ENCODE assay signal across 10 cellular contexts in genomic region chr3:191499307-191500125, GRCh38. TPM values are rescaled to one million over a fixed set of nuclear protein-coding genes. Genes with fewer than 3 reads are reported as not detected.
DNase-seq lines count a peak whose midpoint lies in the region; ATAC-seq, FAIRE-seq and TF ChIP-seq lines count a peak whose summit lies in the region.
"Had no signal": no experiment of that assay in that cellular context is flagged by ENCODE, and none has a peak within 500 bp of the region (broad histone marks: within the 10 kb centered on the region; RNA-seq: fewer than 3 reads in every experiment).

No MANE protein-coding gene starts in this region.

- TF ChIP-seq RAD21 in H1 (IDR thresholded peaks at IDR 0.05 in 1 of 2, conservative IDR thresholded peaks at IDR 0.05 in 1 of 2; ENCODE audit: low read depth in 2 of 2, low read length in 2 of 2): no peak

- H3K4me3 ChIP-seq in H1 (ENCODE audit: extremely low read depth in 1 of 4, insufficient read depth in 2 of 4, low read depth in 3 of 4, low read length in 4 of 4) (no peak overlapping the region), spleen (peak overlapping the region in 1 of 8 donors; percentile 34)

- no peak overlapping the region for H2BK15ac ChIP-seq in H1 (ENCODE audit: low read length)

- H3K56ac ChIP-seq in H1 (replicated peaks; ENCODE audit: insufficient read length, low read depth, low read length): no peak overlapping the region

- no peaks in the 10 kb centered on the region for H3K36me3 ChIP-seq in H1 (ENCODE audit: control insufficient read depth in 2 of 4, insufficient read depth in 4 of 4, low read length in 3 of 4)
- H3K36me3 ChIP-seq in spleen: no peaks in the 10 kb centered on the region

- no peak overlapping the region for H4K91ac ChIP-seq in H1 (replicated peaks; ENCODE audit: insufficient read length, low read length)

- no peaks in the 10 kb centered on the region for H4K20me1 ChIP-seq in H1 (replicated peaks in 1 of 2; ENCODE audit: control insufficient read depth in 1 of 2, insufficient read depth in 2 of 2, low read length in 2 of 2)

- no peak for ATAC-seq in GM21825 (IDR thresholded peaks at IDR 0.05; ENCODE audit: unreplicated experiment)

- no peak overlapping the region for H3K9ac ChIP-seq in H1 (replicated peaks in 1 of 4; ENCODE audit: extremely low read depth in 1 of 4, low read depth in 3 of 4, low read length in 3 of 4)

- TF ChIP-seq CTCF in H1 (IDR thresholded peaks at IDR 0.05; ENCODE audit: control extremely low read depth in 1 of 3, insufficient read depth in 1 of 3, low read depth in 1 of 3, low read length in 3 of 3): no peak
- TF ChIP-seq CTCF in spleen (IDR thresholded peaks at IDR 0.05 in 8 of 11, conservative IDR thresholded peaks at IDR 0.05 in 3 of 11): no peak

- H3K23me2 ChIP-seq in H1 (ENCODE audit: low read depth, low read length): no peaks in the 10 kb centered on the region

- H3K4me2 ChIP-seq in H1 (ENCODE audit: insufficient read depth in 1 of 2, low read depth in 2 of 2, low read length in 2 of 2): no peak overlapping the region

- no peak overlapping the region for H2BK5ac ChIP-seq in H1 (ENCODE audit: low read depth, low read length)

- TF ChIP-seq EP300 in H1 (IDR thresholded peaks at IDR 0.05; ENCODE audit: borderline replicate concordance in 1 of 2, low read depth in 2 of 2, low read length in 2 of 2): no peak

- intact Hi-C loops in spleen (cut with DNase I; ENCODE audit: low total_unique reads): no loop called here

- no peak overlapping the region for H2BK12ac ChIP-seq in H1 (ENCODE audit: low read depth, low read length)

- H2BK120ac ChIP-seq in H1 (replicated peaks; ENCODE audit: low read depth, low read length): no peak overlapping the region

- WGBS in H1 (ENCODE audit: extremely low coverage in 1 of 2, insufficient coverage in 1 of 2, insufficient read length in 1 of 2, insufficient replicate concordance in 2 of 2, low coverage in 1 of 2, low lambda C conversion rate in 2 of 2, missing lambda C conversion rate in 1 of 2), 2 experiments: 83% methylated on average over 20 of the region's 20 CpGs; no CpG with 5 or more reads in 1 of the 2 experiments
- WGBS in spleen, 5 donors: 51 to 60% (median 58%) methylated on average over 19 to 20 of the region's 20 CpGs

- DNase-seq in D341Med (ENCODE audit: low spot score) (peak; percentile 33), NCI-H2227 treated with DMSO at 0.1 percent for 48 hours (lab: John Stamatoyannopoulos, UW) (peak; percentile 58), H1 (ENCODE audit: low read depth in 1 of 2, low spot score in 2 of 2) (peak in 1 of 2 experiments; percentile 52), non-pigmented ciliary epithelial cell (ENCODE audit: low read depth) (peak; percentile 9), spleen (no peak), T-helper 9 cell (no peak)
- no peak for DNase-seq in effector CD8-positive, alpha-beta T cell (lab: John Stamatoyannopoulos, UW)
- DNase-seq: NCI-H82 had no signal

- no peak overlapping the region for H4K5ac ChIP-seq in H1 (ENCODE audit: insufficient read length, low read depth, low read length)

- no peak overlapping the region for H3K4ac ChIP-seq in H1 (replicated peaks; ENCODE audit: insufficient read length, low read depth, low read length)

- no peak overlapping the region for H2AK5ac ChIP-seq in H1 (ENCODE audit: low read depth, low read length)

- no peak overlapping the region; the same call in 1 of the 2 replicates for H3K18ac ChIP-seq in H1 (ENCODE audit: extremely low read depth, low read length)

- no peak for FAIRE-seq in H1 (lab: Jason Lieb, UNC)

- peak overlapping the region; percentile 81; the same call in 1 of the 2 replicates for H2AFZ ChIP-seq in H1 (ENCODE audit: low read length)

- no peak overlapping the region for H3K27ac ChIP-seq in H1 (ENCODE audit: low read depth, low read length)
- no peak overlapping the region for H3K27ac ChIP-seq in spleen
- H3K27ac ChIP-seq: epithelial cell of prostate had no signal

- H3K4me1 ChIP-seq in H1 (replicated peaks in 1 of 4; ENCODE audit: control insufficient read depth in 3 of 4, insufficient read depth in 4 of 4, low read length in 3 of 4) (peaks cover 0 to 3% (median 0%) of the 10 kb centered on the region in 4 experiments; a peak in 1 of 7 replicates), spleen (no peaks in the 10 kb centered on the region)

- H3K9me3 ChIP-seq in H1 (ENCODE audit: insufficient read depth in 2 of 2, low read depth in 1 of 2, low read length in 1 of 2) (no peaks in the 10 kb centered on the region), spleen (no peaks in the 10 kb centered on the region)

- CTCF ChIA-PET in H1 (lab: Charles Lee; ENCODE audit: partially characterized antibody): interaction anchor here (0.6 to 1.7 kb wide), 5 partner anchors 14 to 945 kb away, joined by 3 to 4 read pairs (median 3); no protein-coding TSS in a partner anchor

- POLR2A ChIA-PET in H1 (lab: Charles Lee; ENCODE audit: partially characterized antibody): interaction anchor here (0.6 kb wide), 1 partner anchor 686 kb away, joined by 3 read pairs; no protein-coding TSS in a partner anchor

- H4K8ac ChIP-seq in H1 (ENCODE audit: extremely low read depth, insufficient read depth, low read length): peak overlapping the region; percentile 92; the same call in 1 of the 2 replicates

- H2BK20ac ChIP-seq in H1 (ENCODE audit: low read length): no peak overlapping the region

- no peaks in the 10 kb centered on the region for H3K27me3 ChIP-seq in H1 (replicated peaks in 1 of 4; ENCODE audit: control insufficient read depth in 3 of 4, extremely low read depth in 1 of 4, insufficient read depth in 3 of 4, low read length in 3 of 4)
- peaks cover 0 to 5% (median 0%) of the 10 kb centered on the region in 7 donors for H3K27me3 ChIP-seq in spleen (replicated peaks in 1 of 7)

- H3K79me1 ChIP-seq in H1 (ENCODE audit: low read depth, low read length): no peaks in the 10 kb centered on the region

- H3K23ac ChIP-seq in H1 (ENCODE audit: insufficient read length): no peak overlapping the region

- no peak for TF ChIP-seq POLR2A in H1 (IDR thresholded peaks at IDR 0.05; ENCODE audit: control extremely low read depth in 1 of 2, low read depth in 2 of 2, low read length in 2 of 2)
- no peak for TF ChIP-seq POLR2A in spleen (IDR thresholded peaks at IDR 0.05)

- H3K14ac ChIP-seq in H1 (ENCODE audit: insufficient read length): no peak overlapping the region

- no peaks in the 10 kb centered on the region for H3K79me2 ChIP-seq in H1 (ENCODE audit: control insufficient read depth in 1 of 2, insufficient read depth in 2 of 2, low read length in 2 of 2)

TF ChIP-seq in H1, 55 proteins besides CTCF, POLR2A, EP300 and RAD21:
- TF ChIP-seq CBX8 (IDR thresholded peaks at IDR 0.05; ENCODE audit: borderline replicate concordance, low read depth, low read length): no peak
- TF ChIP-seq EGR1 (IDR thresholded peaks at IDR 0.05; ENCODE audit: borderline replicate concordance, low read depth, low read length): 0 out of 2 replicates have a peak, but pooled peaks have one; percentile 10
TF ChIP-seq in H1: peak in this region for 1.

RNA-seq across cellular contexts. Expression of gene PYDC2, which starts 38.6 kb away (rescaled TPM):
- total RNA-seq in H1 (2021; fragmentation: NEBNext Ultra II Directional; extraction: Animal tissue kit (Norgen Biotek cat#: 25700)): not detected in 2 replicates
- not detected in 2 replicates for polyA plus RNA-seq in H1 (2011; rRNA removed)
- polyA plus RNA-seq in H1 (2011; cell fraction: cytosol; rRNA removed): not detected
- not detected for polyA plus RNA-seq in H1 (2011; cell fraction: nucleus; rRNA removed)
- polyA plus RNA-seq in H1 (2012, experiment 1 of 2): not detected in 4 replicates
- not detected for polyA plus RNA-seq in H1 (2012, experiment 2 of 2)
- not detected for polyA plus RNA-seq in H1 (2013, experiment 1 of 2)
- polyA plus RNA-seq in H1 (2013, experiment 2 of 2): not detected
- polyA minus RNA-seq in H1 (2011; rRNA and poly(A)+ RNA removed): not detected in 2 replicates
- polyA minus RNA-seq in H1 (2011; cell fraction: cytosol; rRNA and poly(A)+ RNA removed): not detected
- not detected for polyA minus RNA-seq in H1 (2011; cell fraction: nucleus; rRNA and poly(A)+ RNA removed)
- not detected for total RNA-seq in spleen
- not detected for polyA plus RNA-seq in spleen

Comparison
In these comparisons a context has a peak if more than half of its experiments do, and no peak if none do; other contexts are left out.
1. DNase-seq: peak in D341Med (single experiment), NCI-H2227 treated with DMSO at 0.1 percent for 48 hours (single experiment) and non-pigmented ciliary epithelial cell (single experiment); none in spleen (single experiment), effector CD8-positive, alpha-beta T cell (single experiment) and T-helper 9 cell (single experiment).